In genomic region chr4:123547167-123547817, GRCh38 we compare ENCODE assay signal across 11 cellular contexts.
DNase-seq lines count a peak whose midpoint lies in the region; ATAC-seq, FAIRE-seq and TF ChIP-seq lines count a peak whose summit lies in the region.
"Had no signal": no experiment of that assay in that cellular context is flagged by ENCODE, and none has a peak within 500 bp of the region (broad histone marks: within the 10 kb centered on the region; RNA-seq: fewer than 3 reads in every experiment).

No MANE protein-coding gene starts in this region.

- no peaks in the 10 kb centered on the region for H3K4me1 ChIP-seq in astrocyte (ENCODE audit: insufficient read depth, low read length)
- peaks cover 0 to 41% (median 24%) of the 10 kb centered on the region in 4 donors for H3K4me1 ChIP-seq in transverse colon

- FAIRE-seq in astrocyte (lab: Jason Lieb, UNC): no peak

- no peak overlapping the region for H3K27ac Mint-ChIP-seq in astrocyte (ENCODE audit: unreplicated experiment)
- H3K27ac Mint-ChIP-seq: dendritic cell treated with granulocyte-macrophage colony-stimulating factor and Interleukin-4, amounts not matched to agents 40 ng/mL and 50 ng/mL, for 4 days had no signal

- H2AFZ ChIP-seq in astrocyte (ENCODE audit: low read depth, low read length): no peak overlapping the region

- peaks cover 7% of the 10 kb centered on the region for H3K9me3 Mint-ChIP-seq in astrocyte (ENCODE audit: unreplicated experiment)

- ATAC-seq in left colon (peak; percentile 82), HG03457 (IDR thresholded peaks at IDR 0.05; ENCODE audit: unreplicated experiment) (no peak), HG02610 (IDR thresholded peaks at IDR 0.05; ENCODE audit: unreplicated experiment) (no peak)

- TF ChIP-seq POLR2A in transverse colon (IDR thresholded peaks at IDR 0.05): peak; percentile 56

- peaks cover 12% of the 10 kb centered on the region for H3K27me3 Mint-ChIP-seq in astrocyte (ENCODE audit: low read depth, unreplicated experiment)
- H3K27me3 Mint-ChIP-seq: dendritic cell treated with granulocyte-macrophage colony-stimulating factor and Interleukin-4, amounts not matched to agents 40 ng/mL and 50 ng/mL, for 4 days had no signal

- H3K27me3 ChIP-seq in astrocyte (ENCODE audit: insufficient read depth, low read length): no peaks in the 10 kb centered on the region
- no peaks in the 10 kb centered on the region for H3K27me3 ChIP-seq in transverse colon

- no peaks in the 10 kb centered on the region for H3K79me2 ChIP-seq in astrocyte (ENCODE audit: insufficient read depth, low read length)

- H3K36me3 ChIP-seq in astrocyte (ENCODE audit: insufficient read depth, low read length) (no peaks in the 10 kb centered on the region), transverse colon (no peaks in the 10 kb centered on the region)

- intact Hi-C loops in left colon (cut with DNase I, micrococcal nuclease): no loop called here
- intact Hi-C loops in transverse colon (cut with DNase I; ENCODE audit: low total_unique reads): no loop called here

- H3K9me3 ChIP-seq in astrocyte (ENCODE audit: insufficient read depth, low read depth, low read length): no peaks in the 10 kb centered on the region
- no peaks in the 10 kb centered on the region for H3K9me3 ChIP-seq in transverse colon

- H3K4me3 ChIP-seq in astrocyte (ENCODE audit: insufficient read depth, low read depth, low read length) (no peak overlapping the region), transverse colon (peak overlapping the region in 1 of 4 donors; percentile 5)

- TF ChIP-seq CTCF in astrocyte (IDR thresholded peaks at IDR 0.05; ENCODE audit: insufficient read depth, low read depth, low read length): no peak
- no peak for TF ChIP-seq CTCF in transverse colon (IDR thresholded peaks at IDR 0.05)

- H3K36me3 Mint-ChIP-seq in astrocyte (ENCODE audit: low read depth, unreplicated experiment): no peaks in the 10 kb centered on the region

- H3K9ac ChIP-seq in astrocyte (ENCODE audit: low read length): no peak overlapping the region

- no peaks in the 10 kb centered on the region for H4K20me1 ChIP-seq in astrocyte (ENCODE audit: insufficient read depth, low read length)

- H3K4me2 ChIP-seq in astrocyte (ENCODE audit: low read length): no peak overlapping the region

- H3K4me1 Mint-ChIP-seq in astrocyte (ENCODE audit: low read depth, unreplicated experiment): peaks cover 10% of the 10 kb centered on the region

- TF ChIP-seq EP300 in transverse colon (IDR thresholded peaks at IDR 0.05; ENCODE audit: low read depth): no peak

- 47 to 60% methylated on average over 20 to 25 of the region's 25 CpGs for WGBS in transverse colon (ENCODE audit: low coverage in 1 of 2), 2 donors

- no peak overlapping the region for H3K27ac ChIP-seq in astrocyte (ENCODE audit: low read depth, low read length)
- H3K27ac ChIP-seq in transverse colon: peak overlapping the region; percentile 77 to 83 (median 80)

- peak overlapping the region; percentile 63 for H3K4me3 Mint-ChIP-seq in astrocyte (ENCODE audit: unreplicated experiment)
- H3K4me3 Mint-ChIP-seq: dendritic cell treated with granulocyte-macrophage colony-stimulating factor and Interleukin-4, amounts not matched to agents 40 ng/mL and 50 ng/mL, for 4 days had no signal

- DNase-seq in NCI-H1436 (lab: John Stamatoyannopoulos, UW) (peak; percentile 79), astrocyte (ENCODE audit: low read depth) (no peak), left colon (peak; percentile 82 to 86), transverse colon (peak; percentile 78)
- no peak for DNase-seq in stimulated activated CD4-positive, alpha-beta T cell treated with anti-CD3 and anti-CD28 coated beads, Interleukin-2, amount 100 ng/mL, for 48 hours
- DNase-seq: activated CD4-positive, alpha-beta T cell treated with anti-CD3 and anti-CD28 coated beads for 1 hour; activated naive CD4-positive, alpha-beta T cell treated with Interleukin-2 at 50 U/mL for 16 hours; Right ventricle myocardium superior had no signal

- in situ Hi-C loops in transverse colon (cut with MboI; ENCODE audit: low pct_ligation_motif_present in 1 of 4, low pct_unique_long_range_greater_than_20kb in 1 of 4, low sequenced_read_pairs in 3 of 4): no loop called here

Comparison
In these comparisons a context has a peak if more than half of its experiments do, and no peak if none do; other contexts are left out.
1. DNase-seq: peak in NCI-H1436 (single experiment), left colon (2 of 2) and transverse colon (single experiment); none in astrocyte (single experiment) and stimulated activated CD4-positive, alpha-beta T cell treated with anti-CD3 and anti-CD28 coated beads, Interleukin-2, amount 100 ng/mL, for 48 hours (0 of 2).